In the genomic region with DNA sequence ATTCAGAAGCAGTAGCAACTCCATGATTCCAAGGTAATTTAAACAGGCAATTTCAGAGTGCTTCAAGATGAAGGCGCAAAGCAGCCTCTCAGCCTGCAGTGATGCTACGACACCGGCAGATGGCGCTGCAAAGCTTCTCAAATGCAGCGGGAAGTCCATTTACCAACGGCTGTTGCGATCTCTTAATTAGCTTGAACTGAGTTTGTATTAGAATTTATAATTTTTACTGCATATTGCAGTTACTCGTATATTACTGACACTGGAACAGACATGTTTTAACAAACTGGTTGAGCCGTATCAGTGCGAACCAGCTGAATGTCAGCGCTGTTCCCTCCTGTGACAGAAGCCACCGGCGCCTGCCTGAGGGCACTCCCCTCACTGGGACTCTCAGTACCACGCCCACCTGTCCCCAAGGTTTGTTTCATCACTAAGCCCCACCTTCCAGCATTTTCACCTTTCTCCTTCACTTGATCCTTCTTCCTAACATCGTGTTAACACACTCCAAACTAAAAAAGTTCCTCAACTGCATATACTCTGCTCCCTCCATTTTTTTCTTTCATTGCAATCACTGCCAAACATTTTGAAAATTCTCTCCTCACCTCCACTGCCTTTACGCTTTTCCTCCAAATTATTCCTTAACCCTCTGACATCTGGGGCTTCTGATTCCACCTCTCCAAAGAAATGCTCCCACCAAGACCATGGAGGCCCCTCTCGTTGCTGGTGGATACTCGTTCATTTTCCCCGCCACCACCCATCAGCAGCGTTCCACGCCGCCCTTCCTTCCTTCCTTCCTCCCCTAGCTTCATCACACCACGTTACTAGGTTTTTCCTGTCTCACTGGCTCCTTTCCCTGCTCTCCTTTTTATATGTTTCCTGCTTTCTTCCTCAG, we compare ENCODE assay signal across 8 cellular contexts. TPM values are rescaled to one million over a fixed set of nuclear protein-coding genes. Genes with fewer than 3 reads are reported as not detected.
DNase-seq lines count a peak whose midpoint lies in the region; ATAC-seq, FAIRE-seq and TF ChIP-seq lines count a peak whose summit lies in the region.

No MANE protein-coding gene starts in this region.

- DNase-seq in GM12891 (ENCODE audit: insufficient read length, low spot score) (peak; percentile 43), MG63 (peak; percentile 35), SHP77 treated with DMSO at 0.1 percent for 48 hours (lab: John Stamatoyannopoulos, UW) (peak; percentile 59), activated gamma-delta T cell (lab: John Stamatoyannopoulos, UW) (peak; percentile 32), fibroblast of villous mesenchyme (ENCODE audit: low read depth) (peak; percentile 90), neural crest cell (ENCODE audit: low read depth, low spot score) (peak; percentile 74)

- ATAC-seq in HG03520 (IDR thresholded peaks at IDR 0.05; ENCODE audit: unreplicated experiment) = no peak

- peaks cover 18% of the 10 kb centered on the region for H3K27me3 Mint-ChIP-seq in neural crest cell (ENCODE audit: low read depth)
- no peaks in the 10 kb centered on the region for H3K27me3 Mint-ChIP-seq in stimulated activated naive CD8-positive, alpha-beta T cell treated with anti-CD3 and anti-CD28 coated beads, Interleukin-15, Interleukin-2, amounts not matched to agents 100 ng/mL and 50 ng/mL, for 24 hours

- H3K27me3 ChIP-seq in MG63 = no peaks in the 10 kb centered on the region

- no peak overlapping the region for H3K4me3 ChIP-seq in MG63
- H3K4me3 ChIP-seq in fibroblast of villous mesenchyme (ENCODE audit: low read depth, low read length) = peak overlapping the region; percentile 33

- no peaks in the 10 kb centered on the region; the same call in 1 of the 2 replicates for H3K36me3 ChIP-seq in MG63

- H3K9me3 ChIP-seq in MG63 = no peaks in the 10 kb centered on the region

- H3K4me1 Mint-ChIP-seq in neural crest cell = peaks cover 22% of the 10 kb centered on the region
- H3K4me1 Mint-ChIP-seq in stimulated activated naive CD8-positive, alpha-beta T cell treated with anti-CD3 and anti-CD28 coated beads, Interleukin-15, Interleukin-2, amounts not matched to agents 100 ng/mL and 50 ng/mL, for 24 hours (ENCODE audit: low read depth) = peaks cover 35% of the 10 kb centered on the region

- TF ChIP-seq POLR2A in GM12891 (IDR thresholded peaks at IDR 0.05; ENCODE audit: low read depth, low read length) = no peak

- H3K36me3 Mint-ChIP-seq in neural crest cell (ENCODE audit: low read depth) = no peaks in the 10 kb centered on the region
- H3K36me3 Mint-ChIP-seq in stimulated activated naive CD8-positive, alpha-beta T cell treated with anti-CD3 and anti-CD28 coated beads, Interleukin-15, Interleukin-2, amounts not matched to agents 100 ng/mL and 50 ng/mL, for 24 hours (ENCODE audit: low read depth) = peaks cover 18% of the 10 kb centered on the region

- H3K4me3 Mint-ChIP-seq in neural crest cell = peak overlapping the region; percentile 64
- H3K4me3 Mint-ChIP-seq in stimulated activated naive CD8-positive, alpha-beta T cell treated with anti-CD3 and anti-CD28 coated beads, Interleukin-15, Interleukin-2, amounts not matched to agents 100 ng/mL and 50 ng/mL, for 24 hours = peak overlapping the region; percentile 60

- TF ChIP-seq CTCF in fibroblast of villous mesenchyme (IDR thresholded peaks at IDR 0.05; ENCODE audit: insufficient read depth, low read depth, low read length) = peak; percentile 99
- peak; percentile 100 for TF ChIP-seq CTCF in neural crest cell (conservative IDR thresholded peaks at IDR 0.05)

- no peak overlapping the region for H3K27ac Mint-ChIP-seq in neural crest cell (ENCODE audit: unreplicated experiment)
- peak overlapping the region; percentile 78 for H3K27ac Mint-ChIP-seq in stimulated activated naive CD8-positive, alpha-beta T cell treated with anti-CD3 and anti-CD28 coated beads, Interleukin-15, Interleukin-2, amounts not matched to agents 100 ng/mL and 50 ng/mL, for 24 hours

- FAIRE-seq in GM12891 (lab: Jason Lieb, UNC) = peak; percentile 85

- no peaks in the 10 kb centered on the region for H3K9me3 Mint-ChIP-seq in neural crest cell
- no peaks in the 10 kb centered on the region for H3K9me3 Mint-ChIP-seq in stimulated activated naive CD8-positive, alpha-beta T cell treated with anti-CD3 and anti-CD28 coated beads, Interleukin-15, Interleukin-2, amounts not matched to agents 100 ng/mL and 50 ng/mL, for 24 hours

TF ChIP-seq in GM12891, 5 proteins besides CTCF, POLR2A, EP300 and RAD21:
- TF ChIP-seq POU2F2 (IDR thresholded peaks at IDR 0.05; ENCODE audit: low read depth, low read length) (0 out of 2 replicates have a peak, but pooled peaks have one; percentile 13), PAX5 (IDR thresholded peaks at IDR 0.05; ENCODE audit: insufficient read depth, low read length, severe bottlenecking) (no peak)

RNA-seq across cellular contexts. Expression of a gene that starts 14.5 kb away (rescaled TPM):
- polyA plus RNA-seq in GM12891 (2012; ENCODE audit: low read depth, missing spikeins) = 36.3 TPM
- total RNA-seq in MG63 (2014; rRNA removed; shearing (Covaris generic); ENCODE audit: low replicate concordance) = 27.3 and 33.6 TPM in 2 replicates
- total RNA-seq in fibroblast of villous mesenchyme = 50.3 and 52.7 TPM in 2 replicates
- total RNA-seq in neural crest cell = 71.0 and 71.6 TPM in 2 replicates

RNA-seq across cellular contexts. Expression of a gene that starts 15.3 kb away (rescaled TPM):
- polyA plus RNA-seq in GM12891 (2012; ENCODE audit: low read depth, missing spikeins) = 12.4 TPM
- total RNA-seq in MG63 (2014; rRNA removed; shearing (Covaris generic); ENCODE audit: low replicate concordance) = 0.64 and 1.2 TPM in 2 replicates
- total RNA-seq in fibroblast of villous mesenchyme (5.8 and 6.0 TPM in 2 replicates), neural crest cell (41.4 and 41.5 TPM in 2 replicates)

RNA-seq across cellular contexts. Expression of a gene that starts 29.5 kb away (rescaled TPM):
- polyA plus RNA-seq in GM12891 (2012; ENCODE audit: low read depth, missing spikeins) = 48.8 TPM
- 19.4 and 26.1 TPM in 2 replicates for total RNA-seq in MG63 (2014; rRNA removed; shearing (Covaris generic); ENCODE audit: low replicate concordance)
- total RNA-seq in fibroblast of villous mesenchyme = 30.9 and 37.6 TPM in 2 replicates
- total RNA-seq in neural crest cell = 93.7 and 98.2 TPM in 2 replicates

RNA-seq across cellular contexts. Expression of a gene that starts 52.5 kb away (rescaled TPM):
- polyA plus RNA-seq in GM12891 (2012; ENCODE audit: low read depth, missing spikeins) = 359 TPM
- 25.6 and 28.9 TPM in 2 replicates for total RNA-seq in MG63 (2014; rRNA removed; shearing (Covaris generic); ENCODE audit: low replicate concordance)
- total RNA-seq in fibroblast of villous mesenchyme (165 and 183 TPM in 2 replicates), neural crest cell (13.4 and 14.2 TPM in 2 replicates)

Comparison
In these comparisons a context has a peak if more than half of its experiments do, and no peak if none do; other contexts are left out.
1. DNase-seq: peak in every context shown above with its lines; median percentile 90 in fibroblast of villous mesenchyme; 74 in neural crest cell; 59 in SHP77 treated with DMSO at 0.1 percent for 48 hours; 43 in GM12891; 35 in MG63; 32 in activated gamma-delta T cell.